In genomic region chr17:67016039-67016762, GRCh38 we compare ENCODE assay signal across 19 cellular contexts. TPM values are rescaled to one million over a fixed set of nuclear protein-coding genes. Genes with fewer than 3 reads are reported as not detected.
"Had no signal": no experiment of that assay in that cellular context is flagged by ENCODE, and none has a peak within 500 bp of the region (broad histone marks: within the 10 kb centered on the region; RNA-seq: fewer than 3 reads in every experiment).

No MANE protein-coding gene starts in this region.

- H3K27me3 ChIP-seq: body of pancreas, pancreas had no signal

- H3K9me3 ChIP-seq: body of pancreas, esophagus muscularis mucosa, lower lobe of right lung, pancreas had no signal

- H3K4me3 Mint-ChIP-seq: activated CD4-positive, alpha-beta T cell treated with anti-CD3 and anti-CD28 coated beads, Interleukin-2, amount 10 ng/mL, durations not matched to agents 24 days and 14 days; activated CD8-positive, alpha-beta T cell treated with anti-CD3 and anti-CD28 coated beads, Interleukin-2, amount 10 ng/mL, durations not matched to agents 7 days and 5 days; activated naive CD8-positive, alpha-beta T cell treated with anti-CD3 and anti-CD28 coated beads for 36 hours; activated T-cell treated with anti-CD3 and anti-CD28 coated beads, Interleukin-2, amount 50 U/mL, for 72 hours; mesothelial cell of epicardium; neural crest cell; stimulated activated effector memory CD8-positive, alpha-beta T cell treated with anti-CD3 and anti-CD28 coated beads, Interleukin-12 subunit alpha, Interleukin-12 subunit beta, amount 100 ng/mL, for 72 hours had no signal

- H3K9me3 Mint-ChIP-seq: activated CD4-positive, alpha-beta T cell treated with anti-CD3 and anti-CD28 coated beads, Interleukin-2, amount 10 ng/mL, durations not matched to agents 24 days and 14 days; activated naive CD8-positive, alpha-beta T cell treated with anti-CD3 and anti-CD28 coated beads for 36 hours; activated T-cell treated with anti-CD3 and anti-CD28 coated beads, Interleukin-2, amount 50 U/mL, for 72 hours; mesothelial cell of epicardium; neural crest cell; stimulated activated effector memory CD8-positive, alpha-beta T cell treated with anti-CD3 and anti-CD28 coated beads, Interleukin-12 subunit alpha, Interleukin-12 subunit beta, amount 100 ng/mL, for 72 hours had no signal

- DNase-seq: activated CD4-positive, alpha-beta T cell treated with anti-CD3 and anti-CD28 coated beads, Interleukin-2, amount 10 ng/mL, durations not matched to agents 24 days and 14 days; activated CD4-positive, CD25-positive, alpha-beta regulatory T cell; activated CD8-positive, alpha-beta memory T cell treated with anti-CD3 and anti-CD28 coated beads, Interleukin-2, amount 50 U/mL, for 48 hours; activated CD8-positive, alpha-beta T cell treated with anti-CD3 and anti-CD28 coated beads, Interleukin-2, amount 10 ng/mL, durations not matched to agents 7 days and 5 days; activated gamma-delta T cell; activated naive CD8-positive, alpha-beta T cell treated with anti-CD3 and anti-CD28 coated beads for 36 hours; activated T-cell treated with anti-CD3 and anti-CD28 coated beads, Interleukin-2, amount 50 U/mL, for 72 hours; amygdala; body of pancreas; caudate nucleus; left cardiac atrium; lower lobe of right lung; pancreas; T-helper 2 cell had no signal

- H3K36me3 Mint-ChIP-seq: activated naive CD8-positive, alpha-beta T cell treated with anti-CD3 and anti-CD28 coated beads for 36 hours; mesothelial cell of epicardium; stimulated activated effector memory CD8-positive, alpha-beta T cell treated with anti-CD3 and anti-CD28 coated beads, Interleukin-12 subunit alpha, Interleukin-12 subunit beta, amount 100 ng/mL, for 72 hours had no signal

- ATAC-seq: activated CD8-positive, alpha-beta T cell treated with anti-CD3 and anti-CD28 coated beads, Interleukin-2, amount 10 ng/mL, durations not matched to agents 7 days and 5 days; activated T-cell treated with anti-CD3 and anti-CD28 coated beads, Interleukin-2, amount 50 U/mL, for 72 hours; body of pancreas; left cardiac atrium; lower lobe of right lung; pancreas; stimulated activated effector memory CD8-positive, alpha-beta T cell treated with anti-CD3 and anti-CD28 coated beads, Interleukin-12 subunit alpha, Interleukin-12 subunit beta, amount 100 ng/mL, for 72 hours had no signal

- H3K27ac Mint-ChIP-seq: activated CD4-positive, alpha-beta T cell treated with anti-CD3 and anti-CD28 coated beads, Interleukin-2, amount 10 ng/mL, durations not matched to agents 24 days and 14 days; activated CD8-positive, alpha-beta T cell treated with anti-CD3 and anti-CD28 coated beads, Interleukin-2, amount 10 ng/mL, durations not matched to agents 7 days and 5 days; activated naive CD8-positive, alpha-beta T cell treated with anti-CD3 and anti-CD28 coated beads for 36 hours; activated T-cell treated with anti-CD3 and anti-CD28 coated beads, Interleukin-2, amount 50 U/mL, for 72 hours; mesothelial cell of epicardium; stimulated activated effector memory CD8-positive, alpha-beta T cell treated with anti-CD3 and anti-CD28 coated beads, Interleukin-12 subunit alpha, Interleukin-12 subunit beta, amount 100 ng/mL, for 72 hours had no signal

- H3K4me1 ChIP-seq: body of pancreas, esophagus muscularis mucosa, lower lobe of right lung, pancreas had no signal

- H3K27me3 Mint-ChIP-seq: activated CD4-positive, alpha-beta T cell treated with anti-CD3 and anti-CD28 coated beads, Interleukin-2, amount 10 ng/mL, durations not matched to agents 24 days and 14 days had no signal

- H3K27ac ChIP-seq: body of pancreas, esophagus muscularis mucosa, lower lobe of right lung, pancreas had no signal

- H3K4me3 ChIP-seq: body of pancreas, esophagus muscularis mucosa, lower lobe of right lung, pancreas had no signal

- H3K4me1 Mint-ChIP-seq: activated CD4-positive, alpha-beta T cell treated with anti-CD3 and anti-CD28 coated beads, Interleukin-2, amount 10 ng/mL, durations not matched to agents 24 days and 14 days; activated naive CD8-positive, alpha-beta T cell treated with anti-CD3 and anti-CD28 coated beads for 36 hours; stimulated activated effector memory CD8-positive, alpha-beta T cell treated with anti-CD3 and anti-CD28 coated beads, Interleukin-12 subunit alpha, Interleukin-12 subunit beta, amount 100 ng/mL, for 72 hours had no signal

- H3K36me3 ChIP-seq: esophagus muscularis mucosa, lower lobe of right lung, pancreas had no signal

RNA-seq across cellular contexts. Expression of gene CACNG1, which starts 28.2 kb away (rescaled TPM):
- total RNA-seq: activated CD4-positive, alpha-beta T cell treated with anti-CD3 and anti-CD28 coated beads, Interleukin-2, amount 10 ng/mL, durations not matched to agents 24 days and 14 days; activated CD8-positive, alpha-beta T cell treated with anti-CD3 and anti-CD28 coated beads, Interleukin-2, amount 10 ng/mL, durations not matched to agents 7 days and 5 days; activated naive CD8-positive, alpha-beta T cell treated with anti-CD3 and anti-CD28 coated beads for 36 hours; activated T-cell treated with anti-CD3 and anti-CD28 coated beads, Interleukin-2, amount 50 U/mL, for 72 hours; body of pancreas; esophagus muscularis mucosa; left cardiac atrium; lower lobe of right lung; pancreas; ureter had no signal

RNA-seq across cellular contexts. Expression of gene CACNG4, which starts 51.7 kb away (rescaled TPM):
- total RNA-seq: activated CD4-positive, alpha-beta T cell treated with anti-CD3 and anti-CD28 coated beads, Interleukin-2, amount 10 ng/mL, durations not matched to agents 24 days and 14 days; activated CD8-positive, alpha-beta T cell treated with anti-CD3 and anti-CD28 coated beads, Interleukin-2, amount 10 ng/mL, durations not matched to agents 7 days and 5 days; activated naive CD8-positive, alpha-beta T cell treated with anti-CD3 and anti-CD28 coated beads for 36 hours; activated T-cell treated with anti-CD3 and anti-CD28 coated beads, Interleukin-2, amount 50 U/mL, for 72 hours had no signal
